ENCODE assay signal across 12 cellular contexts in the genomic region with DNA sequence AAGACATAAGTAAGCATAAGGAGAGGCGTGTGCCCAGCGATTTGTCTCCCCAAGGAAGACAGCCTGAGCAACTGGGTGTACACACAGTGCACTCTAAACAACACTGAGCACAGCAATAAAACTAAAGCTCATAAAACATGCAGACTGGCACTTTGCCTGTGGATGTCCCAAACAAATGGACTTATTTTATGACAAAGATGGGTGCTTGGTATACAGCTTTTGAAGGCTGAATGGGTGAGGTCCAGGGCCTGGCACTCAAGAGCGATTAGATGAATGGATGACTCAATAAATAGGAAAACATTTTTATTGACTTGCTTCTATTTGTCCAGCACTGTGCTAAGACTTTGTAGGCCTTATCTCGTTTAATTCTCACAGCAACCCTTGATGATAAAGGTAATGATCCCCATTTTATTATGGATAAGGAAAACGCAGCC. TPM values are rescaled to one million over a fixed set of nuclear protein-coding genes. Genes with fewer than 3 reads are reported as not detected.
DNase-seq lines count a peak whose midpoint lies in the region; ATAC-seq and TF ChIP-seq lines count a peak whose summit lies in the region.
"Had no signal": no experiment of that assay in that cellular context is flagged by ENCODE, and none has a peak within 500 bp of the region (broad histone marks: within the 10 kb centered on the region; RNA-seq: fewer than 3 reads in every experiment).

No MANE protein-coding gene starts in this region.

- H3K27me3 ChIP-seq in GM23248 (replicated peaks; ENCODE audit: insufficient read depth) (no peaks in the 10 kb centered on the region), H7 (ENCODE audit: control insufficient read depth, insufficient read depth, low read length) (no peaks in the 10 kb centered on the region)

- peaks cover 11% of the 10 kb centered on the region for H3K4me1 ChIP-seq in GM23248 (ENCODE audit: insufficient read depth)

- H3F3A ChIP-seq in GM23248 (ENCODE audit: insufficient read depth): peaks cover 6% of the 10 kb centered on the region

- no peaks in the 10 kb centered on the region for H3K9me3 ChIP-seq in GM23248 (ENCODE audit: low read depth)

- H3K79me2 ChIP-seq in GM23248 (ENCODE audit: insufficient read depth): no peaks in the 10 kb centered on the region

- no peaks in the 10 kb centered on the region for H3K36me3 ChIP-seq in GM23248 (ENCODE audit: low read depth)
- H3K36me3 ChIP-seq in H7 (replicated peaks; ENCODE audit: control insufficient read depth, insufficient read depth, low read length): no peaks in the 10 kb centered on the region

- peak overlapping the region; percentile 54 for H3K27ac ChIP-seq in GM23248
- H3K27ac ChIP-seq in VCaP: peak overlapping the region; percentile 77
- H3K27ac ChIP-seq in temporal lobe (ENCODE audit: low read depth, low read length): peak overlapping the region; percentile 67

- no peaks in the 10 kb centered on the region for H3K9me2 ChIP-seq in GM23248 (ENCODE audit: insufficient read depth)

- H3K4me3 ChIP-seq in GM23248 (no peak overlapping the region), H7 (ENCODE audit: insufficient read depth, low read depth, low read length) (no peak overlapping the region)

- H3K4me2 ChIP-seq in GM23248 (ENCODE audit: unreplicated experiment): no peak overlapping the region

- 0 out of 2 replicates have a peak overlapping the region, but pooled peaks have one; percentile 21 for H3K9ac ChIP-seq in GM23248

- no peak for TF ChIP-seq CTCF in VCaP (conservative IDR thresholded peaks at IDR 0.05)

- WGBS in GM23248 (ENCODE audit: low coverage in 1 of 2, low lambda C conversion rate in 2 of 2, missing lambda C conversion rate in 2 of 2), 2 experiments: 17 to 30% methylated on average over 5 of the region's 5 CpGs

- in situ Hi-C loops in GM23248 (cut with MboI): no loop called here

- H4K20me1 ChIP-seq in GM23248 (ENCODE audit: insufficient read depth): no peaks in the 10 kb centered on the region

- ATAC-seq in left colon (peak; percentile 89), GM21390 (IDR thresholded peaks at IDR 0.05; ENCODE audit: unreplicated experiment) (no peak)

- no peak overlapping the region for H2AFZ ChIP-seq in GM23248

- peak; percentile 37 for DNase-seq in GM23248
- DNase-seq in left colon: peak; percentile 73 to 87
- DNase-seq in D341Med (ENCODE audit: low spot score): no peak
- DNase-seq in hepatic stellate cell (ENCODE audit: low spot score): no peak
- DNase-seq in H7: no peak
- DNase-seq: activated CD4-positive, alpha-beta T cell treated with anti-CD3 and anti-CD28 coated beads, Interleukin-2, amount 50 U/mL, for 1 hour; KBM-7; NCI-H524 treated with DMSO at 0.1 percent for 48 hours; stimulated activated naive CD4-positive, alpha-beta T cell treated with Interleukin-2 at 50 U/mL for 16 hours had no signal

- intact Hi-C loops in left colon (cut with DNase I, micrococcal nuclease): loop anchor here (5.0 to 10.0 kb wide), 2 partner anchors 62 to 65 kb away; no protein-coding TSS in a partner anchor

RNA-seq across cellular contexts. Expression of a gene that starts 28.5 kb away (rescaled TPM):
- total RNA-seq in GM23248 (2014; rRNA removed; shearing (Covaris generic)): 82.7 and 129 TPM in 2 replicates
- 98.8 and 106 TPM in 2 replicates for polyA plus RNA-seq in GM23248 (2016; fragmentation: Nextera tagmentation; extraction: Ambion mirVana)
- total RNA-seq in left colon (100 to 1,000 TPM in 1 of 2 donors, 10 to 100 TPM in 1; 70.8 to 125 TPM), temporal lobe (26.1 TPM)
- 57.4 and 60.6 TPM in 2 replicates for total RNA-seq in H7 (2014; rRNA removed; shearing (Covaris generic))

Comparison
In these comparisons a context has a peak if more than half of its experiments do, and no peak if none do; other contexts are left out.
1. DNase-seq: peak in GM23248 (single experiment) and left colon (2 of 2); none in D341Med (single experiment), hepatic stellate cell (single experiment) and H7 (single experiment).
2. Peak in every context shown above with its lines, with median percentiles within 50 percentile points of each other: H3K27ac ChIP-seq.